ENCODE assay signal across 9 cellular contexts in the genomic region with DNA sequence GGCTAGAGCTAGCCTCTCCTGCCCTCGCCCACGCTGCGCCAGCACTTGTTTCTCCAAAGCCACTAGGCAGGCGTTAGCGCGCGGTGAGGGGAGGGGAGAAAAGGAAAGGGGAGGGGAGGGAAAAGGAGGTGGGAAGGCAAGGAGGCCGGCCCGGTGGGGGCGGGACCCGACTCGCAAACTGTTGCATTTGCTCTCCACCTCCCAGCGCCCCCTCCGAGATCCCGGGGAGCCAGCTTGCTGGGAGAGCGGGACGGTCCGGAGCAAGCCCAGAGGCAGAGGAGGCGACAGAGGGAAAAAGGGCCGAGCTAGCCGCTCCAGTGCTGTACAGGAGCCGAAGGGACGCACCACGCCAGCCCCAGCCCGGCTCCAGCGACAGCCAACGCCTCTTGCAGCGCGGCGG. TPM values are rescaled to one million over a fixed set of nuclear protein-coding genes. Genes with fewer than 3 reads are reported as not detected.
A peak's percentile ranks its signal among the peaks of the same experiment; 100 is the strongest.
DNase-seq lines count a peak whose midpoint lies in the region; ATAC-seq and TF ChIP-seq lines count a peak whose summit lies in the region.
"Had no signal": no experiment of that assay in that cellular context is flagged by ENCODE, and none has a peak within 500 bp of the region (broad histone marks: within the 10 kb centered on the region; RNA-seq: fewer than 3 reads in every experiment).

A gene with protein sequence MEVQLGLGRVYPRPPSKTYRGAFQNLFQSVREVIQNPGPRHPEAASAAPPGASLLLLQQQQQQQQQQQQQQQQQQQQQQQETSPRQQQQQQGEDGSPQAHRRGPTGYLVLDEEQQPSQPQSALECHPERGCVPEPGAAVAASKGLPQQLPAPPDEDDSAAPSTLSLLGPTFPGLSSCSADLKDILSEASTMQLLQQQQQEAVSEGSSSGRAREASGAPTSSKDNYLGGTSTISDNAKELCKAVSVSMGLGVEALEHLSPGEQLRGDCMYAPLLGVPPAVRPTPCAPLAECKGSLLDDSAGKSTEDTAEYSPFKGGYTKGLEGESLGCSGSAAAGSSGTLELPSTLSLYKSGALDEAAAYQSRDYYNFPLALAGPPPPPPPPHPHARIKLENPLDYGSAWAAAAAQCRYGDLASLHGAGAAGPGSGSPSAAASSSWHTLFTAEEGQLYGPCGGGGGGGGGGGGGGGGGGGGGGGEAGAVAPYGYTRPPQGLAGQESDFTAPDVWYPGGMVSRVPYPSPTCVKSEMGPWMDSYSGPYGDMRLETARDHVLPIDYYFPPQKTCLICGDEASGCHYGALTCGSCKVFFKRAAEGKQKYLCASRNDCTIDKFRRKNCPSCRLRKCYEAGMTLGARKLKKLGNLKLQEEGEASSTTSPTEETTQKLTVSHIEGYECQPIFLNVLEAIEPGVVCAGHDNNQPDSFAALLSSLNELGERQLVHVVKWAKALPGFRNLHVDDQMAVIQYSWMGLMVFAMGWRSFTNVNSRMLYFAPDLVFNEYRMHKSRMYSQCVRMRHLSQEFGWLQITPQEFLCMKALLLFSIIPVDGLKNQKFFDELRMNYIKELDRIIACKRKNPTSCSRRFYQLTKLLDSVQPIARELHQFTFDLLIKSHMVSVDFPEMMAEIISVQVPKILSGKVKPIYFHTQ (plus strand): TSS at position 204 of the 400 bp plus-strand sequence. CDS start 1,126 bp downstream, outside the sequence.

- peak within 1 kb of the TSS; percentile 72 for H3K4me3 ChIP-seq in HUES64 (ENCODE audit: low read length)
- H3K4me3 ChIP-seq in astrocyte of the cerebellum (ENCODE audit: low read depth, low read length), result peak within 1 kb of the TSS; percentile 54
- H3K4me3 ChIP-seq in skin epidermis, result peak within 1 kb of the TSS; percentile 15 to 45 (median 30)

- H3K9ac ChIP-seq in HUES64 (ENCODE audit: low read depth, low read length), result peak within 1 kb of the TSS; percentile 81

- H3K27me3 ChIP-seq in HUES64 (ENCODE audit: insufficient read depth, low read length), result peaks cover 20% of the 10 kb centered on the region
- H3K27me3 ChIP-seq: Peyer's patch had no signal

- H3K9me3 ChIP-seq in HUES64 (ENCODE audit: insufficient read depth, low read depth, low read length), result no peaks in the 10 kb centered on the region
- H3K9me3 ChIP-seq: Peyer's patch had no signal

- no peak for ATAC-seq in HG03432 (IDR thresholded peaks at IDR 0.05; ENCODE audit: unreplicated experiment)
- ATAC-seq in HG03460 (IDR thresholded peaks at IDR 0.05; ENCODE audit: unreplicated experiment), result no peak

- DNase-seq in astrocyte of the cerebellum (ENCODE audit: low read depth) (peak; percentile 28), iPS-NIHi11 (ENCODE audit: low spot score) (peak; percentile 51), HT-29 (ENCODE audit: low spot score) (no peak), kidney glomerular epithelial cell (lab: John Stamatoyannopoulos, UW) (no peak)

- peak within 1 kb of the TSS; percentile 84; the same call in 1 of the 2 replicates for H3K27ac ChIP-seq in HUES64 (ENCODE audit: low read depth, low read length)
- H3K27ac ChIP-seq in skin epidermis, result peak within 1 kb of the TSS in 6 of 21 experiments; percentile 19 to 71 (median 36)
- H3K27ac ChIP-seq: Peyer's patch had no signal

- in situ Hi-C loops in astrocyte of the cerebellum (cut with HindIII; ENCODE audit: low sequenced_read_pairs), result no loop called here

- WGBS in HUES64, result under 1% methylated on average over 25 of the region's 30 CpGs

- H3K36me3 ChIP-seq in HUES64 (ENCODE audit: insufficient read depth, low read length), result no peaks in the 10 kb centered on the region
- H3K36me3 ChIP-seq: Peyer's patch had no signal

- TF ChIP-seq CTCF in astrocyte of the cerebellum (IDR thresholded peaks at IDR 0.05; ENCODE audit: low read depth, low read length, missing control alignments), result no peak

- peaks cover 8% of the 10 kb centered on the region; the same call in 1 of the 2 replicates for H3K4me1 ChIP-seq in HUES64 (ENCODE audit: insufficient read depth, low read length)
- H3K4me1 ChIP-seq: Peyer's patch had no signal

RNA-seq across cellular contexts. Expression of the gene that starts here (rescaled TPM):
- 3.4 TPM for polyA plus RNA-seq in HUES64 (2013, experiment 1 of 2)
- 3.2 TPM for polyA plus RNA-seq in HUES64 (2013, experiment 2 of 2)
- total RNA-seq in HT-29 (2014; rRNA removed; shearing (Covaris generic)), result not detected in 2 replicates

Comparison
In these comparisons a context has a peak if more than half of its experiments do, and no peak if none do; other contexts are left out.
1. DNase-seq: peak in astrocyte of the cerebellum (single experiment) and iPS-NIHi11 (single experiment); none in HT-29 (single experiment) and kidney glomerular epithelial cell (single experiment).
2. Peak in every context shown above with its lines, with median percentiles within 50 percentile points of each other: H3K4me3 ChIP-seq.